14 cellular contexts compared by ENCODE assay signal in the genomic region with DNA sequence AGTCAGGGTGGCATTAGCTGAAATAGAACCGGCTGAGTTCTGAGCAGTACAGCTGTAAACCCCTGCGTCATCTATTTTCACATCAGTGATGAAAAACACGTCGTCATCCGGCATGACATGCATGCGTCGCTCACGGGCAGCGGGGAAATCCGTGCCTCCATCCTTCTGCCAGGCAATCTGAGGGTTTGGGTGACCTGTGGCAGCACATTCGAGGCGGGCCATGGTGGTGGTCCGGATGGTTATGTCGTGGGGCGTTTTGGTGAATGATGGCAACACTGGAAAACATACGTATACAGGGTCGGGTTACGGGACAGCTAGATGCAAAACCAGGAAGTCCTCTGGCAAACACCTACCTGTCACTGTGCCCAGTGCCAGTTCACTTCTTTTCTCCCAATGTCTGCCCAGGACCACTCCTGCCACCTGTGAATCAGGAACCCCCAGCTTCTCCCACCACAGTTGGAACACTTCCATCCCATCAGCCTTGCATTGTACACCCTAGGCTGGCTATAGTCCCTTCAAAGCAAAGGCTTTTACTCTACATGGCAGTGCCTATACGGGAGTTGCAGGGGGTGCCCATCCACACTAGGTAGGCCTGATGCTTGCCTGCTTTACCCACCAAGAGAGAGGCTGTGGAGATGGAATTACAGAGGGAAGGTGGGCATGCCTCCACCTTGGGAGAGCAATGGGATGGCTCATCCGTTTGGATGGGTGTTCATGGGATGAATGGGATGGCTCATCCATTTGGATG.
"Had no signal": no experiment of that assay in that cellular context is flagged by ENCODE, and none has a peak within 500 bp of the region (broad histone marks: within the 10 kb centered on the region; RNA-seq: fewer than 3 reads in every experiment).

No MANE protein-coding gene starts in this region.

- H3K9ac ChIP-seq: SK-N-SH had no signal

- DNase-seq: activated CD4-positive, alpha-beta T cell treated with anti-CD3 and anti-CD28 coated beads, Interleukin-2, amount 10 ng/mL, durations not matched to agents 24 days and 14 days; activated CD8-positive, alpha-beta memory T cell treated with anti-CD3 and anti-CD28 coated beads, Interleukin-2, amount 10 ng/mL, durations not matched to agents 7 days and 5 days; amygdala; hippocampal formation; kidney glomerular epithelial cell; SK-N-SH had no signal

- H3K9me3 Mint-ChIP-seq: dendritic cell treated with granulocyte-macrophage colony-stimulating factor and Interleukin-4, amounts not matched to agents 40 ng/mL and 50 ng/mL, for 4 days; T-helper 1 cell treated with Interleukin-12 subunit alpha and Interleukin-12 subunit beta and Interleukin-4 antibody, amounts not matched to agents 30 μg/mL and 1 μg/mL, for 36 hours; type B pancreatic cell; WTC11 had no signal

- H3K4me2 ChIP-seq: SK-N-SH, smooth muscle cell had no signal

- H3K9me3 ChIP-seq: SK-N-SH had no signal

- H3K4me3 Mint-ChIP-seq: activated CD4-positive, alpha-beta T cell treated with anti-CD3 and anti-CD28 coated beads, Interleukin-2, amount 10 ng/mL, durations not matched to agents 24 days and 14 days; activated CD8-positive, alpha-beta memory T cell treated with anti-CD3 and anti-CD28 coated beads, Interleukin-2, amount 10 ng/mL, durations not matched to agents 7 days and 5 days; activated naive CD8-positive, alpha-beta T cell; brain; dendritic cell treated with granulocyte-macrophage colony-stimulating factor and Interleukin-4, amounts not matched to agents 40 ng/mL and 50 ng/mL, for 4 days; stimulated activated memory B cell treated with anti-CD40 and anti-IgM and Interleukin-4, amounts not matched to agents 10 μg/mL and 1 μg/mL and 100 μg/mL, for 72 hours; T-helper 1 cell treated with Interleukin-12 subunit alpha and Interleukin-12 subunit beta and Interleukin-4 antibody, amounts not matched to agents 30 μg/mL and 1 μg/mL, for 36 hours; type B pancreatic cell; WTC11 had no signal

- H3K27me3 Mint-ChIP-seq: activated CD4-positive, alpha-beta T cell treated with anti-CD3 and anti-CD28 coated beads, Interleukin-2, amount 10 ng/mL, durations not matched to agents 24 days and 14 days; activated CD8-positive, alpha-beta memory T cell treated with anti-CD3 and anti-CD28 coated beads, Interleukin-2, amount 10 ng/mL, durations not matched to agents 7 days and 5 days; activated naive CD8-positive, alpha-beta T cell; brain; dendritic cell treated with granulocyte-macrophage colony-stimulating factor and Interleukin-4, amounts not matched to agents 40 ng/mL and 50 ng/mL, for 4 days; stimulated activated memory B cell treated with anti-CD40 and anti-IgM and Interleukin-4, amounts not matched to agents 10 μg/mL and 1 μg/mL and 100 μg/mL, for 72 hours; type B pancreatic cell had no signal

- H3K4me3 ChIP-seq: smooth muscle cell had no signal

- ATAC-seq: activated CD8-positive, alpha-beta memory T cell treated with anti-CD3 and anti-CD28 coated beads, Interleukin-2, amount 10 ng/mL, durations not matched to agents 7 days and 5 days; stimulated activated memory B cell treated with anti-CD40 and anti-IgM and Interleukin-4, amounts not matched to agents 10 μg/mL and 1 μg/mL and 100 μg/mL, for 72 hours; WTC11 had no signal

- H3K27ac Mint-ChIP-seq: activated CD4-positive, alpha-beta T cell treated with anti-CD3 and anti-CD28 coated beads, Interleukin-2, amount 10 ng/mL, durations not matched to agents 24 days and 14 days; activated CD8-positive, alpha-beta memory T cell treated with anti-CD3 and anti-CD28 coated beads, Interleukin-2, amount 10 ng/mL, durations not matched to agents 7 days and 5 days; activated naive CD8-positive, alpha-beta T cell; dendritic cell treated with granulocyte-macrophage colony-stimulating factor and Interleukin-4, amounts not matched to agents 40 ng/mL and 50 ng/mL, for 4 days; T-helper 1 cell treated with Interleukin-12 subunit alpha and Interleukin-12 subunit beta and Interleukin-4 antibody, amounts not matched to agents 30 μg/mL and 1 μg/mL, for 36 hours; type B pancreatic cell; WTC11 had no signal
